ENCODE assay signal across 8 cellular contexts in the genomic region with DNA sequence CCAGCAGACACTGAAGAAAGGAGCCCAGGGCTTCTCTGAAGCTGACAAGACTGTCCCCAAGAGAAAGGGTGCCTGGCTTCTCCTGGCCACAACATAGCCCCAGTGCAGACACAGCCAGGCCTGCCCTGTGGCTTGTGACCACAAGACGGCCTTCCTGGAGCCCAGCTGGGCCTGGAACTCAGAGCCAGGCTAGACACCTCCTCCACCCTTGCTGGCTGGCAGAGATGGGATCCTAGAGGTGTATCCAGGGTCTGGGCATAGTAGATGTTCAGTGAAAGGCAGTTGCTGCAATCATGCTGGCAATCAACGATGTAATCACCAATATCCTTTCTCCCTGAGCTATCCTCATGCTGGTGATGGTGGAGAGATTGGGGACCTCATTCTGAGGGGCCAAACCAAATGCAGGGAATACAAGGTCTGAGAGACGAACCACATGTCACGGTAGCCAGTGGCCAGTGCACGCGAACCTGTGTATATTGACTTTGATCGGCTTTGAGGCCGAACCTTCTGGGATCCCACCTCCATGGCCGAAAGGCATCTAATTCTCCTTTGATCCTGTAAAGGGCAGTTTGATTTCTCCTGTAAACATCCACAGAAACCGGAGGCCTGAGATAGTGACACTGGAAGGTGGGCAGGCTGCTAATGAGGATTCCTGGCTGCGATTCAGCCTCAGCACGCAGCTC.
DNase-seq lines count a peak whose midpoint lies in the region; ATAC-seq and TF ChIP-seq lines count a peak whose summit lies in the region.

No MANE protein-coding gene starts in this region.

- H3K9ac ChIP-seq in BLaER1, result peak overlapping the region; percentile 11; the same call in 1 of the 2 replicates
- H3K9ac ChIP-seq in duodenal mucosa (ENCODE audit: low read depth in 1 of 2, low read length in 2 of 2), result no peak overlapping the region

- H3K4me1 Mint-ChIP-seq in CD14-positive monocyte, result peaks cover 7% of the 10 kb centered on the region

- H3K27ac Mint-ChIP-seq in CD14-positive monocyte, result peak overlapping the region in 1 of 7 donors; percentile 37

- H4K20me1 ChIP-seq in BLaER1, result no peaks in the 10 kb centered on the region

- H3K9me3 Mint-ChIP-seq in CD14-positive monocyte, result peaks cover 2 to 17% (median 8%) of the 10 kb centered on the region in 7 donors

- H3K4me3 ChIP-seq in BLaER1 (no peak overlapping the region), MG63 (no peak overlapping the region), duodenal mucosa (ENCODE audit: low read depth in 1 of 2, low read length in 2 of 2) (peak overlapping the region; percentile 26 to 45), neuron (ENCODE audit: low read length) (peak overlapping the region; percentile 0)

- DNase-seq in MG63, result peak; percentile 44
- no peak for DNase-seq in CD14-positive monocyte (ENCODE audit: low spot score)
- no peak for DNase-seq in RPMI8226
- DNase-seq in inferior parietal cortex (ENCODE audit: extremely low spot score), result no peak

- no peak for ATAC-seq in GM21717 (IDR thresholded peaks at IDR 0.05; ENCODE audit: unreplicated experiment)

- H3K27me3 ChIP-seq in BLaER1 (no peaks in the 10 kb centered on the region), MG63 (no peaks in the 10 kb centered on the region), duodenal mucosa (ENCODE audit: control insufficient read depth in 1 of 2, insufficient read depth in 2 of 2, low read length in 2 of 2) (peaks cover 0 to 11% of the 10 kb centered on the region in 2 donors), neuron (ENCODE audit: insufficient read depth, low read length) (no peaks in the 10 kb centered on the region)

- H3K4me1 ChIP-seq in BLaER1 (peaks cover 26% of the 10 kb centered on the region), duodenal mucosa (ENCODE audit: control insufficient read depth in 1 of 2, insufficient read depth in 2 of 2, low read length in 2 of 2) (peaks cover 10% of the 10 kb centered on the region in 2 donors), neuron (ENCODE audit: insufficient read depth, low read length) (peaks cover 46% of the 10 kb centered on the region)

- intact Hi-C loops in CD14-positive monocyte (cut with micrococcal nuclease), result no loop called here

- no peak overlapping the region for H3K4me3 Mint-ChIP-seq in CD14-positive monocyte

- H3K36me3 ChIP-seq in BLaER1, result no peaks in the 10 kb centered on the region
- H3K36me3 ChIP-seq in MG63, result no peaks in the 10 kb centered on the region
- H3K36me3 ChIP-seq in duodenal mucosa (ENCODE audit: control insufficient read depth in 1 of 2, insufficient read depth in 2 of 2, low read length in 2 of 2), result no peaks in the 10 kb centered on the region
- H3K36me3 ChIP-seq in neuron (ENCODE audit: insufficient read depth, low read length), result no peaks in the 10 kb centered on the region

- H3K9me3 ChIP-seq in BLaER1 (peaks cover 18% of the 10 kb centered on the region), MG63 (peaks cover 8% of the 10 kb centered on the region), duodenal mucosa (ENCODE audit: control insufficient read depth in 1 of 2, low read length in 2 of 2) (no peaks in the 10 kb centered on the region), neuron (ENCODE audit: low read length) (peaks cover 10% of the 10 kb centered on the region)

- no peaks in the 10 kb centered on the region for H3K36me3 Mint-ChIP-seq in CD14-positive monocyte

- peaks cover 3 to 17% (median 5%) of the 10 kb centered on the region in 3 donors for H3K27me3 Mint-ChIP-seq in CD14-positive monocyte (ENCODE audit: low read depth in 3 of 3)

- peak overlapping the region; percentile 0 for H2AFZ ChIP-seq in neuron (ENCODE audit: low read depth, low read length)

- H3K27ac ChIP-seq in BLaER1 (no peak overlapping the region), duodenal mucosa (ENCODE audit: low read depth, low read length) (no peak overlapping the region)

- no peak for TF ChIP-seq CTCF in CD14-positive monocyte (IDR thresholded peaks at IDR 0.05)

- H3K4me2 ChIP-seq in BLaER1, result peak overlapping the region; percentile 64

Comparison
In these comparisons a context has a peak if more than half of its experiments do, and no peak if none do; other contexts are left out.
1. H3K4me3 ChIP-seq: peak in duodenal mucosa (2 of 2) and neuron (single experiment); none in BLaER1 (single experiment) and MG63 (single experiment).